Comparison of ENCODE assay signal across 10 cellular contexts in the genomic region with DNA sequence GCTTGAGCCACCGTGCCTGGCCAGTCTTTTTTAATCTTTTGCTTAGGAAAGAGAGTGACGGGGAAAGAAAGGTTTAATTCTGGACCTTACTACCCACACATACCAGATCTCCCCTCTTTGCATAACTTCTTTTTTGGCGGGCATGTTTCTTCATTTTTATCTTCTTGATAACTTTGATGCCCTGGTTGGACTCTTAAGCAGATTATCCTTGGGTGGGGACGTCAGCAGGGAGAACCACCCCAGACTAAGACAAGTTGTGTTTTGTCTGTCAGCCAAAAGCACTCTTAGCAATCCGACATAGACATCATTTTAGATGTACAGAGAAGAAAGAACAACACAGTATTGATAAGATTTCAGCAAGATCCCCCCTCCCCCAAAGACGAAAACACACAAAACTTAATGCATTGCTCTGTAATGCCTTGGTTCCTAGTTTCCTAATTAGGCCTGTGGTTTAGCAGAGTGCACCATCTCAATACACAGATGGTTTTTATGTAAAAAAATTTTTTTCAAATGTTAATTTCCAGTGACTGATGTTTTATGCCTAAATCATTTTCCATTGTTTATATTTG.
DNase-seq lines count a peak whose midpoint lies in the region; ATAC-seq, FAIRE-seq and TF ChIP-seq lines count a peak whose summit lies in the region.
"Had no signal": no experiment of that assay in that cellular context is flagged by ENCODE, and none has a peak within 500 bp of the region (broad histone marks: within the 10 kb centered on the region; RNA-seq: fewer than 3 reads in every experiment).

No MANE protein-coding gene starts in this region.

- no TSS peak for BruUV-seq in Caco-2 (replicated peaks; lab: Mats Ljungman, UMichigan)

- no peak for FAIRE-seq in kidney (lab: Jason Lieb, UNC)

- no peak overlapping the region for H2BK12ac ChIP-seq in mesenchymal stem cell (ENCODE audit: low read length in 2 of 2)

- H3K4me3 Mint-ChIP-seq in Caco-2 (ENCODE audit: unreplicated experiment): no peak overlapping the region

- peak overlapping the region; percentile 89 for H3K9ac ChIP-seq in Karpas-422 (ENCODE audit: low read length)
- H3K9ac ChIP-seq in kidney (ENCODE audit: low read length in 2 of 2): peak overlapping the region in 1 of 2 donors; percentile 81
- H3K9ac ChIP-seq in mesenchymal stem cell (ENCODE audit: low read length): no peak overlapping the region

- H3K4me1 ChIP-seq in Caco-2 (peaks cover 31% of the 10 kb centered on the region), Karpas-422 (ENCODE audit: low read length) (peaks cover 95% of the 10 kb centered on the region), kidney (ENCODE audit: control insufficient read depth in 1 of 2, insufficient read depth in 1 of 2, low read depth in 1 of 2, low read length in 2 of 2) (peaks cover 39 to 48% of the 10 kb centered on the region in 2 donors), mesenchymal stem cell (ENCODE audit: control insufficient read depth, insufficient read depth, low read depth, low read length) (peaks cover 5% of the 10 kb centered on the region)

- H4K91ac ChIP-seq in mesenchymal stem cell (ENCODE audit: low read length): no peak overlapping the region

- CTCF ChIA-PET in Caco-2 (lab: Charles Lee): interaction anchor here (0.8 to 1.2 kb wide), 2 partner anchors 13 to 14 kb away, joined by 3 read pairs; no protein-coding TSS in a partner anchor

- H3K9me3 Mint-ChIP-seq in Caco-2 (ENCODE audit: unreplicated experiment): no peaks in the 10 kb centered on the region

- no peak overlapping the region for H3K23ac ChIP-seq in mesenchymal stem cell (ENCODE audit: low read length in 2 of 2)

- no peak overlapping the region for H3K14ac ChIP-seq in mesenchymal stem cell (ENCODE audit: low read length in 2 of 2)

- H3K18ac ChIP-seq in mesenchymal stem cell (ENCODE audit: low read depth in 1 of 2, low read length in 2 of 2): no peak overlapping the region

- H3K4me2 ChIP-seq in Karpas-422 (ENCODE audit: low read depth, low read length, poor library complexity, severe bottlenecking) (peak overlapping the region; percentile 85), mesenchymal stem cell (ENCODE audit: low read length, poor library complexity, severe bottlenecking) (no peak overlapping the region)

- peaks cover 49% of the 10 kb centered on the region for H3K4me1 Mint-ChIP-seq in Caco-2 (ENCODE audit: low read depth, unreplicated experiment)

- no peaks in the 10 kb centered on the region for H3K27me3 Mint-ChIP-seq in Caco-2 (ENCODE audit: insufficient read depth, unreplicated experiment)

- peaks cover 74% of the 10 kb centered on the region for H3K79me2 ChIP-seq in Karpas-422 (ENCODE audit: low read length)

- peak overlapping the region; percentile 77 for H3K27ac Mint-ChIP-seq in Caco-2 (ENCODE audit: unreplicated experiment)

- H3K27me3 ChIP-seq in Caco-2 (replicated peaks; ENCODE audit: control insufficient read depth, insufficient read depth, low read length) (no peaks in the 10 kb centered on the region), Karpas-422 (ENCODE audit: low read length) (no peaks in the 10 kb centered on the region), mesenchymal stem cell (ENCODE audit: control insufficient read depth in 1 of 2, insufficient read depth in 1 of 2, low read length in 2 of 2) (no peaks in the 10 kb centered on the region)
- H3K27me3 ChIP-seq: SJCRH30 had no signal

- intact Hi-C loops in Caco-2 (cut with micrococcal nuclease; ENCODE audit: unreplicated experiment) (no loop called here), kidney (cut with DNase I) (no loop called here)

- H3K9me2 ChIP-seq in Karpas-422 (replicated peaks; ENCODE audit: insufficient read depth, low read length): no peaks in the 10 kb centered on the region

- peaks cover 54% of the 10 kb centered on the region for H3K36me3 Mint-ChIP-seq in Caco-2 (ENCODE audit: insufficient read depth, unreplicated experiment)

- peak overlapping the region; percentile 99 for H3K27ac ChIP-seq in Karpas-422 (ENCODE audit: low read length)
- peak overlapping the region; percentile 94 to 96 for H3K27ac ChIP-seq in kidney (ENCODE audit: low read depth in 2 of 2, low read length in 2 of 2)
- no peak overlapping the region for H3K27ac ChIP-seq in mesenchymal stem cell (ENCODE audit: low read length, poor library complexity, severe bottlenecking)

- WGBS in mesenchymal stem cell: 88% methylated on average over 4 of the region's 6 CpGs

- H2BK5ac ChIP-seq in mesenchymal stem cell (ENCODE audit: low read depth, low read length, poor library complexity, severe bottlenecking): no peak overlapping the region

- H2AFZ ChIP-seq in Karpas-422 (ENCODE audit: low read length) (no peak overlapping the region), mesenchymal stem cell (ENCODE audit: low read depth, low read length) (no peak overlapping the region)

- H2BK15ac ChIP-seq in mesenchymal stem cell (ENCODE audit: low read depth, poor library complexity, severe bottlenecking): no peak overlapping the region

- H3K9me3 ChIP-seq in Caco-2 (no peaks in the 10 kb centered on the region), Karpas-422 (ENCODE audit: low read length) (no peaks in the 10 kb centered on the region), kidney (ENCODE audit: control insufficient read depth in 1 of 2, low read length in 2 of 2) (no peaks in the 10 kb centered on the region), mesenchymal stem cell (ENCODE audit: control insufficient read depth, low read length) (no peaks in the 10 kb centered on the region)
- H3K9me3 ChIP-seq: SJCRH30 had no signal

- H3K4me3 ChIP-seq in Caco-2 (ENCODE audit: low read depth, low read length) (no peak overlapping the region), Karpas-422 (ENCODE audit: low read length) (peak overlapping the region; percentile 63), kidney (ENCODE audit: low read length in 2 of 2) (peak overlapping the region in 1 of 2 donors; percentile 21), mesenchymal stem cell (ENCODE audit: insufficient read depth in 1 of 2, low read depth in 1 of 2, low read length in 2 of 2) (no peak overlapping the region)

- H2AK5ac ChIP-seq in mesenchymal stem cell (ENCODE audit: low read length, severe bottlenecking): no peak overlapping the region

- no peak overlapping the region for H4K8ac ChIP-seq in mesenchymal stem cell (ENCODE audit: low read length)

- no peaks in the 10 kb centered on the region for H4K20me1 ChIP-seq in Karpas-422 (ENCODE audit: insufficient read depth, low read depth, low read length)

- H3K79me1 ChIP-seq in mesenchymal stem cell (replicated peaks; ENCODE audit: low read length, poor library complexity, severe bottlenecking): peaks cover 44% of the 10 kb centered on the region

- DNase-seq in Caco-2: no peak
- DNase-seq in Karpas-422: peak; percentile 88
- no peak for DNase-seq in kidney
- DNase-seq in mesenchymal stem cell: no peak
- DNase-seq in T-helper 9 cell: no peak
- DNase-seq in HuH-7 (ENCODE audit: low spot score): no peak
- no peak for DNase-seq in LoVo (ENCODE audit: low spot score)
- DNase-seq: COR-L47 had no signal

- no peak overlapping the region for H2BK120ac ChIP-seq in mesenchymal stem cell (ENCODE audit: low read depth, low read length)

- TF ChIP-seq CTCF in Caco-2 (IDR thresholded peaks at IDR 0.05; ENCODE audit: insufficient read depth in 1 of 2, low read depth in 1 of 2, low read length in 1 of 2, severe bottlenecking in 1 of 2, unreplicated experiment in 1 of 2) (no peak), kidney (IDR thresholded peaks at IDR 0.05; ENCODE audit: borderline replicate concordance, extremely low read depth, insufficient read depth) (no peak)

- H3K36me3 ChIP-seq in Caco-2 (ENCODE audit: control insufficient read depth, insufficient read depth, low read length) (peaks cover 3% of the 10 kb centered on the region; the same call in 1 of the 2 replicates), Karpas-422 (ENCODE audit: insufficient read depth, low read length) (no peaks in the 10 kb centered on the region), kidney (ENCODE audit: control insufficient read depth in 1 of 2, insufficient read depth in 2 of 2, low read length in 2 of 2) (peaks cover 0 to 2% of the 10 kb centered on the region in 2 donors), mesenchymal stem cell (ENCODE audit: control insufficient read depth in 1 of 2, insufficient read depth in 2 of 2, low read depth in 1 of 2, low read length in 2 of 2) (peaks cover 0 to 4% of the 10 kb centered on the region in 2 experiments)
- H3K36me3 ChIP-seq: SJCRH30 had no signal

- peak; percentile 26 for ATAC-seq in GM19438 (IDR thresholded peaks at IDR 0.05; ENCODE audit: low read depth, unreplicated experiment)

- POLR2A ChIA-PET in Caco-2 (lab: Charles Lee): no interaction called here

- H3K4ac ChIP-seq in mesenchymal stem cell (ENCODE audit: low read depth in 1 of 2, low read length in 2 of 2): no peak overlapping the region
